In the genomic region with DNA sequence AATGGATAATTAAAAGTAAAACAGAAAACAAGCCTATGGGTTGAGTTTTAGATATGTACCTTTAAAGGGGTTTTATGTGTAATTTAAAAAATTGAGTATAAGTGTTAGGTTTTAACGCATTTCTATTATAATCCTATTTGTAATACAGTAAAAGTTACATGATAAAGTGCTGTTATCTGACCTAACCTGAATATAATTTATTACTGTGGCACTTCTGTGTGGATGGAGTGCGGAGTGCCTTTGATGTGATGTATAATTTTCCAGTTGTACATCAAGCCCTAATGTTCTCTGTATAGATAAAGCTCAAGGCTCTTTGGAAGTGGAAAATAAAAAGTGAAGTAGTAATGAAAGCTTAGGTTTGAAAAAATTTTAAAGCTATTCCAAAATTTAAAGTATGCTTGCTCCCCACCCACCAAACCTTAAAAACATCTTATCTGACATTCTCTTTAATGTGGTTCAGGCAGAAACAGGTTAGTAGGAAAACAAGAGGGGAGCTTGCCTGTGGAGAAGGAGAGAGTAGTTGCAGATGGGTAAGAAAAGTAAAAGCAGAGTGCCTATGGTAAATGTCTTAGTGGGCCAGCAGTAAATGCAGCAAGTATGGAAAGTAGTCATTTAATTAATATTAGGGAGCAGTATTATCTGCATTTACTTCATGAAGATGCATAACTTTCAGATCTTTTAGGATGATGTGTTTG, we compare ENCODE assay signal across 12 cellular contexts. TPM values are rescaled to one million over a fixed set of nuclear protein-coding genes. Genes with fewer than 3 reads are reported as not detected.
DNase-seq lines count a peak whose midpoint lies in the region; ATAC-seq and TF ChIP-seq lines count a peak whose summit lies in the region.
"Had no signal": no experiment of that assay in that cellular context is flagged by ENCODE, and none has a peak within 500 bp of the region (broad histone marks: within the 10 kb centered on the region; RNA-seq: fewer than 3 reads in every experiment).

No MANE protein-coding gene starts in this region.

- ATAC-seq in activated CD8-positive, alpha-beta T cell treated with anti-CD3 and anti-CD28 coated beads for 36 hours: no peak
- no peak for ATAC-seq in activated CD8-positive, alpha-beta T cell treated with anti-CD3 and anti-CD28 coated beads, Interleukin-2, amount 10 ng/mL, durations not matched to agents 7 days and 5 days
- ATAC-seq in HG02970 (IDR thresholded peaks at IDR 0.05; ENCODE audit: low FRiP score, unreplicated experiment): no peak
- no peak for ATAC-seq in GM19397 (IDR thresholded peaks at IDR 0.05; ENCODE audit: unreplicated experiment)
- ATAC-seq: left lobe of liver had no signal

- peaks cover 48% of the 10 kb centered on the region for H3K36me3 Mint-ChIP-seq in activated CD8-positive, alpha-beta T cell treated with anti-CD3 and anti-CD28 coated beads for 36 hours (ENCODE audit: low read depth)
- peaks cover 44% of the 10 kb centered on the region for H3K36me3 Mint-ChIP-seq in activated CD8-positive, alpha-beta T cell treated with anti-CD3 and anti-CD28 coated beads, Interleukin-2, amount 10 ng/mL, durations not matched to agents 7 days and 5 days (ENCODE audit: low read depth)

- peak overlapping the region; percentile 53; the same call in 1 of the 2 replicates for H3K4me2 ChIP-seq in PC-9

- peak overlapping the region; percentile 1 for H3K4me3 Mint-ChIP-seq in activated CD8-positive, alpha-beta T cell treated with anti-CD3 and anti-CD28 coated beads for 36 hours
- H3K4me3 Mint-ChIP-seq in activated CD8-positive, alpha-beta T cell treated with anti-CD3 and anti-CD28 coated beads, Interleukin-2, amount 10 ng/mL, durations not matched to agents 7 days and 5 days: no peak overlapping the region

- H3K4me3 ChIP-seq in PC-9 (no peak overlapping the region), esophagus muscularis mucosa (no peak overlapping the region), sigmoid colon (no peak overlapping the region)

- H3K4me1 Mint-ChIP-seq in activated CD8-positive, alpha-beta T cell treated with anti-CD3 and anti-CD28 coated beads for 36 hours (ENCODE audit: low read depth): peaks cover 63% of the 10 kb centered on the region
- peaks cover 67% of the 10 kb centered on the region for H3K4me1 Mint-ChIP-seq in activated CD8-positive, alpha-beta T cell treated with anti-CD3 and anti-CD28 coated beads, Interleukin-2, amount 10 ng/mL, durations not matched to agents 7 days and 5 days (ENCODE audit: low read depth)

- H3K9me3 ChIP-seq in PC-9 (ENCODE audit: insufficient read depth, low read depth) (no peaks in the 10 kb centered on the region), esophagus muscularis mucosa (no peaks in the 10 kb centered on the region), sigmoid colon (no peaks in the 10 kb centered on the region)

- H4K20me1 ChIP-seq in PC-9 (ENCODE audit: insufficient read depth): peaks cover 82% of the 10 kb centered on the region

- peaks cover 36% of the 10 kb centered on the region for H3F3A ChIP-seq in PC-9 (ENCODE audit: insufficient read depth, low read depth)

- H3K9me3 Mint-ChIP-seq in activated CD8-positive, alpha-beta T cell treated with anti-CD3 and anti-CD28 coated beads for 36 hours: no peaks in the 10 kb centered on the region
- no peaks in the 10 kb centered on the region for H3K9me3 Mint-ChIP-seq in activated CD8-positive, alpha-beta T cell treated with anti-CD3 and anti-CD28 coated beads, Interleukin-2, amount 10 ng/mL, durations not matched to agents 7 days and 5 days (ENCODE audit: insufficient read depth)

- TF ChIP-seq CTCF in activated CD8-positive, alpha-beta T cell treated with anti-CD3 and anti-CD28 coated beads for 36 hours (IDR thresholded peaks at IDR 0.05): no peak
- TF ChIP-seq CTCF in PC-9 (conservative IDR thresholded peaks at IDR 0.05) (no peak), esophagus muscularis mucosa (IDR thresholded peaks at IDR 0.05) (no peak), sigmoid colon (IDR thresholded peaks at IDR 0.05) (no peak)

- H3K4me1 ChIP-seq in PC-9 (replicated peaks; ENCODE audit: insufficient read depth): peaks cover 28% of the 10 kb centered on the region
- H3K4me1 ChIP-seq in esophagus muscularis mucosa: peaks cover 80 to 82% (median 81%) of the 10 kb centered on the region in 4 donors
- H3K4me1 ChIP-seq in sigmoid colon: peaks cover 0 to 83% (median 75%) of the 10 kb centered on the region in 4 donors

- H3K27ac Mint-ChIP-seq in activated CD8-positive, alpha-beta T cell treated with anti-CD3 and anti-CD28 coated beads for 36 hours: peak overlapping the region; percentile 62
- no peak overlapping the region for H3K27ac Mint-ChIP-seq in activated CD8-positive, alpha-beta T cell treated with anti-CD3 and anti-CD28 coated beads, Interleukin-2, amount 10 ng/mL, durations not matched to agents 7 days and 5 days

- H2AFZ ChIP-seq in PC-9: no peak overlapping the region

- no peak for DNase-seq in activated CD8-positive, alpha-beta T cell treated with anti-CD3 and anti-CD28 coated beads for 36 hours
- no peak for DNase-seq in activated CD8-positive, alpha-beta T cell treated with anti-CD3 and anti-CD28 coated beads, Interleukin-2, amount 10 ng/mL, durations not matched to agents 7 days and 5 days
- no peak for DNase-seq in PC-9
- DNase-seq in esophagus muscularis mucosa (ENCODE audit: extremely low spot score): no peak
- no peak for DNase-seq in sigmoid colon
- no peak for DNase-seq in NCI-H524 treated with DMSO at 0.1 percent for 48 hours (lab: John Stamatoyannopoulos, UW)
- DNase-seq: activated effector memory CD4-positive, alpha-beta T cell treated with Interleukin-2 at 50 U/mL for 16 hours; NCI-H2107; stimulated activated CD4-positive, alpha-beta T cell treated with anti-CD3 and anti-CD28 coated beads, Interleukin-4, amount 100 ng/mL, for 24 hours had no signal

- H3K79me2 ChIP-seq in PC-9 (ENCODE audit: low read depth): peaks cover 90% of the 10 kb centered on the region

- BruUV-seq in PC-9 (replicated peaks; lab: Mats Ljungman, UMichigan): no TSS peak

- TF ChIP-seq EP300 in esophagus muscularis mucosa (IDR thresholded peaks at IDR 0.05): no peak
- TF ChIP-seq EP300 in sigmoid colon (IDR thresholded peaks at IDR 0.05): no peak

- H3K36me3 ChIP-seq in PC-9 (ENCODE audit: low read depth) (0 out of 2 replicates have a peak, but pooled peaks cover 7% of the 10 kb centered on the region), esophagus muscularis mucosa (no peaks in the 10 kb centered on the region), sigmoid colon (no peaks in the 10 kb centered on the region)

- no peaks in the 10 kb centered on the region for H3K9me2 ChIP-seq in PC-9 (ENCODE audit: insufficient read depth)

- no peaks in the 10 kb centered on the region for H3K27me3 Mint-ChIP-seq in activated CD8-positive, alpha-beta T cell treated with anti-CD3 and anti-CD28 coated beads for 36 hours
- no peaks in the 10 kb centered on the region for H3K27me3 Mint-ChIP-seq in activated CD8-positive, alpha-beta T cell treated with anti-CD3 and anti-CD28 coated beads, Interleukin-2, amount 10 ng/mL, durations not matched to agents 7 days and 5 days (ENCODE audit: low read depth)

- 64% methylated on average over 2 of the region's 2 CpGs for WGBS in esophagus muscularis mucosa
- WGBS in sigmoid colon, 2 donors: 45 to 73% methylated on average over 2 of the region's 2 CpGs

- intact Hi-C loops in activated CD8-positive, alpha-beta T cell treated with anti-CD3 and anti-CD28 coated beads for 36 hours (cut with micrococcal nuclease): loop anchor here (2.0 to 5.0 kb wide), 2 partner anchors 43 to 95 kb away; a partner anchor contains a TSS
- intact Hi-C loops in PC-9 (cut with micrococcal nuclease; ENCODE audit: unreplicated experiment) (no loop called here), esophagus muscularis mucosa (cut with DNase I) (loop anchor here (5.0 kb wide), 1 partner anchor 45 kb away; a partner anchor contains a TSS), sigmoid colon (cut with DNase I) (no loop called here)

- H3K27ac ChIP-seq in PC-9 (no peak overlapping the region), esophagus muscularis mucosa (replicated peaks in 1 of 4) (peak overlapping the region in 3 of 4 donors; percentile 12 to 100 (median 57)), sigmoid colon (peak overlapping the region in 3 of 4 donors; percentile 35 to 100 (median 99))

- no peak for TF ChIP-seq POLR2A in esophagus muscularis mucosa (IDR thresholded peaks at IDR 0.05; ENCODE audit: low read depth)
- TF ChIP-seq POLR2A in sigmoid colon (IDR thresholded peaks at IDR 0.05): no peak

- CTCF ChIA-PET in activated CD8-positive, alpha-beta T cell treated with anti-CD3 and anti-CD28 coated beads for 36 hours (lab: Charles Lee): interaction anchor here (0.9 to 1.6 kb wide), 5 partner anchors 9 to 47 kb away, joined by 3 to 4 read pairs (median 4); a partner anchor contains a TSS
- CTCF ChIA-PET in activated CD8-positive, alpha-beta T cell treated with anti-CD3 and anti-CD28 coated beads, Interleukin-2, amount 10 ng/mL, durations not matched to agents 7 days and 5 days (lab: Charles Lee): interaction anchor here (1.1 to 1.5 kb wide), 3 partner anchors 8 to 39 kb away, joined by 3 to 4 read pairs (median 4); no protein-coding TSS in a partner anchor
- CTCF ChIA-PET in PC-9 (lab: Charles Lee): no interaction called here

- POLR2A ChIA-PET in activated CD8-positive, alpha-beta T cell treated with anti-CD3 and anti-CD28 coated beads for 36 hours (lab: Charles Lee): interaction anchor here (0.6 to 30.1 kb wide), 9 partner anchors 7 to 401 kb away, joined by 3 to 384 read pairs (median 4); no protein-coding TSS in a partner anchor
- POLR2A ChIA-PET in activated CD8-positive, alpha-beta T cell treated with anti-CD3 and anti-CD28 coated beads, Interleukin-2, amount 10 ng/mL, durations not matched to agents 7 days and 5 days (lab: Charles Lee): interaction anchor here (1.3 to 5.5 kb wide), 3 partner anchors 7 to 44 kb away, joined by 6 to 64 read pairs (median 61); no protein-coding TSS in a partner anchor
- POLR2A ChIA-PET in PC-9 (lab: Charles Lee; ENCODE audit: unreplicated experiment): no interaction called here

- H3K27me3 ChIP-seq in PC-9 (ENCODE audit: insufficient read depth, low read depth) (no peaks in the 10 kb centered on the region), esophagus muscularis mucosa (no peaks in the 10 kb centered on the region), sigmoid colon (no peaks in the 10 kb centered on the region)

RNA-seq across cellular contexts. Expression of a gene that starts 4.0 kb away (rescaled TPM):
- total RNA-seq in activated CD8-positive, alpha-beta T cell treated with anti-CD3 and anti-CD28 coated beads for 36 hours: 100 to 1,000 TPM; 181 to 209 TPM
- 100 to 1,000 TPM; 174 to 176 TPM for total RNA-seq in activated CD8-positive, alpha-beta T cell treated with anti-CD3 and anti-CD28 coated beads, Interleukin-2, amount 10 ng/mL, durations not matched to agents 7 days and 5 days
- total RNA-seq in PC-9 (2021) (129 and 145 TPM in 2 replicates), esophagus muscularis mucosa (100 to 1,000 TPM; 164 to 234 (median 220) TPM), sigmoid colon (100 to 1,000 TPM; 194 to 272 (median 228) TPM)
- polyA plus RNA-seq in sigmoid colon: 100 to 1,000 TPM in 1 of 3 donors, 10 to 100 TPM in 2; 60.8 to 114 (median 66.1) TPM

RNA-seq across cellular contexts. Expression of a gene that starts 44.1 kb away (rescaled TPM):
- total RNA-seq in activated CD8-positive, alpha-beta T cell treated with anti-CD3 and anti-CD28 coated beads for 36 hours: 100 to 1,000 TPM; 110 to 113 TPM
- total RNA-seq in activated CD8-positive, alpha-beta T cell treated with anti-CD3 and anti-CD28 coated beads, Interleukin-2, amount 10 ng/mL, durations not matched to agents 7 days and 5 days: 10 to 100 TPM; 90.7 to 93.5 TPM
- total RNA-seq in PC-9 (2021) (79.4 and 90.5 TPM in 2 replicates), esophagus muscularis mucosa (100 to 1,000 TPM in 1 of 4 donors, 10 to 100 TPM in 3; 73.6 to 111 (median 97.0) TPM), sigmoid colon (100 to 1,000 TPM in 2 of 4 donors, 10 to 100 TPM in 2; 96.5 to 146 (median 109) TPM)
- 100 to 1,000 TPM in 1 of 3 donors, 10 to 100 TPM in 2; 70.7 to 104 (median 78.7) TPM for polyA plus RNA-seq in sigmoid colon

Comparison
In these comparisons a context has a peak if more than half of its experiments do, and no peak if none do; other contexts are left out.
1. intact Hi-C loops: an anchor here in activated CD8-positive, alpha-beta T cell treated with anti-CD3 and anti-CD28 coated beads for 36 hours (2.0 to 5.0 kb wide) and esophagus muscularis mucosa (5.0 kb wide); none called in PC-9 and sigmoid colon.